Comparison of ENCODE assay signal across 25 cellular contexts in genomic region chr10:47094126-47094525, GRCh38.
"Had no signal": no experiment of that assay in that cellular context is flagged by ENCODE, and none has a peak within 500 bp of the region (broad histone marks: within the 10 kb centered on the region; RNA-seq: fewer than 3 reads in every experiment).

No MANE protein-coding gene starts in this region.

- DNase-seq: activated CD4-positive, alpha-beta memory T cell treated with anti-CD3 and anti-CD28 coated beads for 36 hours; activated CD4-positive, alpha-beta T cell treated with anti-CD3 and anti-CD28 coated beads for 36 hours; activated CD4-positive, alpha-beta T cell treated with anti-CD3 and anti-CD28 coated beads, Interleukin-2, amount 10 ng/mL, durations not matched to agents 24 days and 14 days; activated CD4-positive, CD25-positive, alpha-beta regulatory T cell; activated CD4-positive, CD25-positive, alpha-beta regulatory T cell treated with anti-CD3 and anti-CD28 coated beads, Interleukin-2, amount 50 U/mL, for 72 hours; activated CD8-positive, alpha-beta T cell treated with anti-CD3 and anti-CD28 coated beads, Interleukin-2, amount 10 ng/mL, durations not matched to agents 7 days and 5 days; activated gamma-delta T cell; activated naive CD4-positive, alpha-beta T cell; activated naive CD4-positive, alpha-beta T cell treated with anti-CD3 and anti-CD28 coated beads, Interleukin-2, amount 10 ng/mL, durations not matched to agents 7 days and 5 days; activated naive CD8-positive, alpha-beta T cell treated with anti-CD3 and anti-CD28 coated beads, Interleukin-2, amount 10 ng/mL, durations not matched to agents 7 days and 5 days; activated T-cell treated with anti-CD3 and anti-CD28 coated beads for 4 hours; activated T-cell treated with anti-CD3 and anti-CD28 coated beads, Interleukin-2, amount 50 U/mL, for 24 hours; activated T-cell treated with anti-CD3 and anti-CD28 coated beads, Interleukin-2, amount 50 U/mL, for 72 hours; central memory CD4-positive, alpha-beta T cell; cerebellar nuclear complex; colonic mucosa; dermis blood vessel endothelial cell; effector CD4-positive, alpha-beta T cell; effector memory CD8-positive, alpha-beta T cell; esophagus squamous epithelium; foreskin melanocyte; heart right ventricle; T-helper 2 cell had no signal

- H3K4me3 Mint-ChIP-seq: activated CD4-positive, alpha-beta memory T cell treated with anti-CD3 and anti-CD28 coated beads for 36 hours; activated CD4-positive, alpha-beta T cell treated with anti-CD3 and anti-CD28 coated beads for 36 hours; activated CD4-positive, alpha-beta T cell treated with anti-CD3 and anti-CD28 coated beads, Interleukin-2, amount 10 ng/mL, durations not matched to agents 24 days and 14 days; activated CD8-positive, alpha-beta T cell treated with anti-CD3 and anti-CD28 coated beads, Interleukin-2, amount 10 ng/mL, durations not matched to agents 7 days and 5 days; activated naive CD4-positive, alpha-beta T cell treated with anti-CD3 and anti-CD28 coated beads, Interleukin-2, amount 10 ng/mL, durations not matched to agents 7 days and 5 days; activated naive CD8-positive, alpha-beta T cell treated with anti-CD3 and anti-CD28 coated beads, Interleukin-2, amount 10 ng/mL, durations not matched to agents 7 days and 5 days; activated T-cell treated with anti-CD3 and anti-CD28 coated beads, Interleukin-2, amount 50 U/mL, for 24 hours; activated T-cell treated with anti-CD3 and anti-CD28 coated beads, Interleukin-2, amount 50 U/mL, for 72 hours; brain; effector memory CD8-positive, alpha-beta T cell had no signal

- H3K9me3 Mint-ChIP-seq: activated CD4-positive, alpha-beta memory T cell treated with anti-CD3 and anti-CD28 coated beads for 36 hours; activated CD4-positive, alpha-beta T cell treated with anti-CD3 and anti-CD28 coated beads, Interleukin-2, amount 10 ng/mL, durations not matched to agents 24 days and 14 days; activated naive CD4-positive, alpha-beta T cell treated with anti-CD3 and anti-CD28 coated beads, Interleukin-2, amount 10 ng/mL, durations not matched to agents 7 days and 5 days; activated naive CD4-positive, alpha-beta T cell treated with anti-CD3 and anti-CD28 coated beads, Interleukin-2, amount 50 U/mL, for 72 hours; activated naive CD8-positive, alpha-beta T cell treated with anti-CD3 and anti-CD28 coated beads, Interleukin-2, amount 10 ng/mL, durations not matched to agents 7 days and 5 days; activated T-cell treated with anti-CD3 and anti-CD28 coated beads, Interleukin-2, amount 50 U/mL, for 24 hours; effector memory CD8-positive, alpha-beta T cell had no signal

- ATAC-seq: activated CD4-positive, alpha-beta T cell treated with anti-CD3 and anti-CD28 coated beads for 36 hours; activated CD8-positive, alpha-beta T cell treated with anti-CD3 and anti-CD28 coated beads, Interleukin-2, amount 10 ng/mL, durations not matched to agents 7 days and 5 days; activated naive CD4-positive, alpha-beta T cell treated with anti-CD3 and anti-CD28 coated beads, Interleukin-2, amount 50 U/mL, for 72 hours; activated T-cell treated with anti-CD3 and anti-CD28 coated beads, Interleukin-2, amount 50 U/mL, for 72 hours; effector memory CD8-positive, alpha-beta T cell; heart right ventricle had no signal

- H3K4me1 Mint-ChIP-seq: activated CD4-positive, alpha-beta T cell treated with anti-CD3 and anti-CD28 coated beads for 36 hours; activated CD4-positive, alpha-beta T cell treated with anti-CD3 and anti-CD28 coated beads, Interleukin-2, amount 10 ng/mL, durations not matched to agents 24 days and 14 days; activated naive CD4-positive, alpha-beta T cell treated with anti-CD3 and anti-CD28 coated beads, Interleukin-2, amount 10 ng/mL, durations not matched to agents 7 days and 5 days; activated naive CD8-positive, alpha-beta T cell treated with anti-CD3 and anti-CD28 coated beads, Interleukin-2, amount 10 ng/mL, durations not matched to agents 7 days and 5 days; brain had no signal

- H3K36me3 Mint-ChIP-seq: activated CD4-positive, alpha-beta memory T cell treated with anti-CD3 and anti-CD28 coated beads for 36 hours; activated naive CD4-positive, alpha-beta T cell treated with anti-CD3 and anti-CD28 coated beads, Interleukin-2, amount 10 ng/mL, durations not matched to agents 7 days and 5 days; activated naive CD4-positive, alpha-beta T cell treated with anti-CD3 and anti-CD28 coated beads, Interleukin-2, amount 50 U/mL, for 72 hours; activated naive CD8-positive, alpha-beta T cell treated with anti-CD3 and anti-CD28 coated beads, Interleukin-2, amount 10 ng/mL, durations not matched to agents 7 days and 5 days; brain had no signal

- H3K27ac Mint-ChIP-seq: activated CD4-positive, alpha-beta memory T cell treated with anti-CD3 and anti-CD28 coated beads for 36 hours; activated CD4-positive, alpha-beta T cell treated with anti-CD3 and anti-CD28 coated beads for 36 hours; activated CD4-positive, alpha-beta T cell treated with anti-CD3 and anti-CD28 coated beads, Interleukin-2, amount 10 ng/mL, durations not matched to agents 24 days and 14 days; activated CD8-positive, alpha-beta T cell treated with anti-CD3 and anti-CD28 coated beads, Interleukin-2, amount 10 ng/mL, durations not matched to agents 7 days and 5 days; activated naive CD4-positive, alpha-beta T cell treated with anti-CD3 and anti-CD28 coated beads, Interleukin-2, amount 50 U/mL, for 72 hours; activated naive CD8-positive, alpha-beta T cell treated with anti-CD3 and anti-CD28 coated beads, Interleukin-2, amount 10 ng/mL, durations not matched to agents 7 days and 5 days; activated T-cell treated with anti-CD3 and anti-CD28 coated beads, Interleukin-2, amount 50 U/mL, for 24 hours; activated T-cell treated with anti-CD3 and anti-CD28 coated beads, Interleukin-2, amount 50 U/mL, for 72 hours; brain; effector memory CD8-positive, alpha-beta T cell had no signal
